In genomic region chr22:33823552-33823951, GRCh38 we compare ENCODE assay signal across 19 cellular contexts.
A peak's percentile ranks its signal among the peaks of the same experiment; 100 is the strongest.
DNase-seq lines count a peak whose midpoint lies in the region; ATAC-seq, FAIRE-seq and TF ChIP-seq lines count a peak whose summit lies in the region.
"Had no signal": no experiment of that assay in that cellular context is flagged by ENCODE, and none has a peak within 500 bp of the region (broad histone marks: within the 10 kb centered on the region; RNA-seq: fewer than 3 reads in every experiment).

No MANE protein-coding gene starts in this region.

- H3K4me3 Mint-ChIP-seq in HFFc6, result no peak overlapping the region
- no peak overlapping the region for H3K4me3 Mint-ChIP-seq in activated naive CD8-positive, alpha-beta T cell treated with anti-CD3 and anti-CD28 coated beads for 36 hours
- H3K4me3 Mint-ChIP-seq: activated CD4-positive, alpha-beta T cell treated with anti-CD3 and anti-CD28 coated beads for 36 hours; CD4-positive, alpha-beta T cell; naive thymus-derived CD8-positive, alpha-beta T cell had no signal

- H3K79me2 ChIP-seq in hepatocyte, result peaks cover 37% of the 10 kb centered on the region

- H3K4me1 ChIP-seq in hepatocyte (ENCODE audit: insufficient read depth), result no peaks in the 10 kb centered on the region
- peaks cover 42% of the 10 kb centered on the region for H3K4me1 ChIP-seq in psoas muscle
- H3K4me1 ChIP-seq: prostate gland had no signal

- WGBS in hepatocyte (ENCODE audit: low lambda C conversion rate, missing lambda C conversion rate), result 87% methylated on average over 8 of the region's 8 CpGs
- 49 to 79% (median 52%) methylated on average over 8 of the region's 8 CpGs for WGBS in psoas muscle, 3 donors

- H3K9me2 ChIP-seq in hepatocyte (replicated peaks; ENCODE audit: insufficient read depth), result no peaks in the 10 kb centered on the region

- peak overlapping the region; percentile 45; the same call in 1 of the 2 replicates for H3K27ac Mint-ChIP-seq in HFFc6
- no peak overlapping the region for H3K27ac Mint-ChIP-seq in activated naive CD8-positive, alpha-beta T cell treated with anti-CD3 and anti-CD28 coated beads for 36 hours
- H3K27ac Mint-ChIP-seq: activated CD4-positive, alpha-beta T cell treated with anti-CD3 and anti-CD28 coated beads for 36 hours; activated T-helper 2 cell treated with anti-CD3 and anti-CD28 coated beads, Interferon-gamma antibody, Interleukin-2, Interleukin-4, amounts not matched to agents 10 μg/mL and 5 μg/mL and 100 μg/mL, durations not matched to agents 14 hours and 24 hours and 36 hours; CD4-positive, alpha-beta T cell; naive thymus-derived CD8-positive, alpha-beta T cell had no signal

- no peaks in the 10 kb centered on the region for H3K36me3 ChIP-seq in hepatocyte (replicated peaks; ENCODE audit: insufficient read depth, low read depth)
- no peaks in the 10 kb centered on the region for H3K36me3 ChIP-seq in psoas muscle (ENCODE audit: insufficient read depth in 1 of 2, low read depth in 1 of 2)
- H3K36me3 ChIP-seq: prostate gland, vagina had no signal

- H4K20me1 ChIP-seq in hepatocyte (ENCODE audit: insufficient read depth, poor library complexity, severe bottlenecking), result no peaks in the 10 kb centered on the region

- ATAC-seq in psoas muscle, result peak; percentile 76 to 92 (median 82)
- ATAC-seq: activated CD4-positive, alpha-beta T cell treated with anti-CD3 and anti-CD28 coated beads for 36 hours; naive thymus-derived CD8-positive, alpha-beta T cell had no signal

- FAIRE-seq in GM19239 (lab: Jason Lieb, UNC), result no peak

- intact Hi-C loops in psoas muscle (cut with DNase I), result no loop called here

- DNase-seq in HFFc6, result no peak
- peak; percentile 37 for DNase-seq in choroid plexus epithelial cell (ENCODE audit: low read depth)
- peak; percentile 17 for DNase-seq in hepatocyte (ENCODE audit: low spot score)
- DNase-seq in psoas muscle, result peak in 1 of 2 donors; percentile 23
- no peak for DNase-seq in GM19239 (ENCODE audit: insufficient read length, low spot score)
- no peak for DNase-seq in activated naive CD8-positive, alpha-beta T cell treated with anti-CD3 and anti-CD28 coated beads for 36 hours
- DNase-seq in Ammon's horn (ENCODE audit: low spot score), result no peak
- DNase-seq in AG20443 (ENCODE audit: low spot score), result no peak
- DNase-seq: activated CD4-positive, alpha-beta T cell treated with anti-CD3 and anti-CD28 coated beads for 36 hours; CD4-positive, alpha-beta T cell; central memory CD4-positive, alpha-beta T cell; DMS53; naive thymus-derived CD8-positive, alpha-beta T cell; NCI-H187; NCI-H446; SW 1271 had no signal

- no peaks in the 10 kb centered on the region for H3K36me3 Mint-ChIP-seq in HFFc6 (ENCODE audit: low read depth)
- no peaks in the 10 kb centered on the region for H3K36me3 Mint-ChIP-seq in activated naive CD8-positive, alpha-beta T cell treated with anti-CD3 and anti-CD28 coated beads for 36 hours

- H3K27ac ChIP-seq in hepatocyte (no peak overlapping the region), psoas muscle (peak overlapping the region; percentile 60)
- H3K27ac ChIP-seq: prostate gland, vagina had no signal

- H3K4me1 Mint-ChIP-seq in HFFc6 (ENCODE audit: low read depth), result peaks cover 10% of the 10 kb centered on the region; the same call in 1 of the 2 replicates
- H3K4me1 Mint-ChIP-seq in activated naive CD8-positive, alpha-beta T cell treated with anti-CD3 and anti-CD28 coated beads for 36 hours, result no peaks in the 10 kb centered on the region
- H3K4me1 Mint-ChIP-seq: activated CD4-positive, alpha-beta T cell treated with anti-CD3 and anti-CD28 coated beads for 36 hours; naive thymus-derived CD8-positive, alpha-beta T cell had no signal

- H2AFZ ChIP-seq in hepatocyte, result no peak overlapping the region

- no peaks in the 10 kb centered on the region for H3K9me3 ChIP-seq in hepatocyte (ENCODE audit: low read depth)
- no peaks in the 10 kb centered on the region for H3K9me3 ChIP-seq in psoas muscle
- H3K9me3 ChIP-seq: prostate gland, vagina had no signal

- no peak overlapping the region for H3K4me3 ChIP-seq in choroid plexus epithelial cell (ENCODE audit: low read depth, low read length)
- no peak overlapping the region for H3K4me3 ChIP-seq in hepatocyte
- H3K4me3 ChIP-seq in psoas muscle, result no peak overlapping the region
- H3K4me3 ChIP-seq: prostate gland, vagina had no signal

- no peak for TF ChIP-seq CTCF in HFFc6 (IDR thresholded peaks at IDR 0.05)
- TF ChIP-seq CTCF in choroid plexus epithelial cell (conservative IDR thresholded peaks at IDR 0.05; ENCODE audit: low read depth, low read length), result no peak
- TF ChIP-seq CTCF in hepatocyte (IDR thresholded peaks at IDR 0.05; ENCODE audit: poor library complexity), result no peak
- TF ChIP-seq CTCF in psoas muscle (IDR thresholded peaks at IDR 0.05), result no peak

- H3K9me3 Mint-ChIP-seq in HFFc6, result peaks cover 42% of the 10 kb centered on the region
- no peaks in the 10 kb centered on the region for H3K9me3 Mint-ChIP-seq in activated naive CD8-positive, alpha-beta T cell treated with anti-CD3 and anti-CD28 coated beads for 36 hours
- H3K9me3 Mint-ChIP-seq: CD4-positive, alpha-beta T cell had no signal

- H3K27me3 ChIP-seq in hepatocyte (no peaks in the 10 kb centered on the region), psoas muscle (ENCODE audit: insufficient read depth in 3 of 3, low read length in 2 of 3) (no peaks in the 10 kb centered on the region)
- H3K27me3 ChIP-seq: vagina had no signal

- H3K4me2 ChIP-seq in hepatocyte, result no peak overlapping the region

- H3K27me3 Mint-ChIP-seq in HFFc6 (ENCODE audit: insufficient read depth), result no peaks in the 10 kb centered on the region
- H3K27me3 Mint-ChIP-seq in activated naive CD8-positive, alpha-beta T cell treated with anti-CD3 and anti-CD28 coated beads for 36 hours, result no peaks in the 10 kb centered on the region
- H3K27me3 Mint-ChIP-seq: activated CD4-positive, alpha-beta T cell treated with anti-CD3 and anti-CD28 coated beads for 36 hours; CD4-positive, alpha-beta T cell had no signal

Comparison
In these comparisons a context has a peak if more than half of its experiments do, and no peak if none do; other contexts are left out.
1. DNase-seq: peak in choroid plexus epithelial cell (single experiment) and hepatocyte (single experiment); none in HFFc6 (single experiment), GM19239 (single experiment), activated naive CD8-positive, alpha-beta T cell treated with anti-CD3 and anti-CD28 coated beads for 36 hours (single experiment), Ammon's horn (single experiment) and AG20443 (single experiment).